Comparison of ENCODE assay signal across 8 cellular contexts in the genomic region with DNA sequence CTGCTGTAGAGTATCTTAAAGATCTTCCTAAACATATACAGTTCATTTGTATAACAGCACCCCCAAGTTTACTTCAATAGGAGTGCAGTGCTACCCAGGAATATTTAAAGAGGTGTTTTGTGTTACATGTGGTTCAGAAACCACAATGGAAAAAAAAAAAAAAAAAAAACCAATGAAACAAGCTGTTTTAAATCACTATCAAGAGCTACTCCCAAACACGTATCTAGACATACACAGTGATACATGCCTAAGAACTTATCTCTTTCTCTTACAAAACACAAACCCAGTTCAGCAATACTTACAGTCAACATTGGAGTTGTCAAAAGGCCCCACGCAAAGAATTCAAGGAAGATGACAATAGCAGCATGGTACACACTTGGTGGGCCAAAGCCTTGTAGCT. TPM values are rescaled to one million over a fixed set of nuclear protein-coding genes. Genes with fewer than 3 reads are reported as not detected.
DNase-seq lines count a peak whose midpoint lies in the region; ATAC-seq, FAIRE-seq and TF ChIP-seq lines count a peak whose summit lies in the region.
"Not testable (repeated sequence)": the region's sequence is repeated elsewhere in the genome, so short reads cannot be mapped to it uniquely, and the experiment has no call there.
"Had no signal": no experiment of that assay in that cellular context is flagged by ENCODE, and none has a peak within 500 bp of the region (broad histone marks: within the 10 kb centered on the region; RNA-seq: fewer than 3 reads in every experiment).

No MANE protein-coding gene starts in this region.

- H3K27ac Mint-ChIP-seq in WTC11, result peak overlapping the region; percentile 46; the same call in 1 of the 2 replicates
- not testable (repeated sequence) for H3K27ac Mint-ChIP-seq in activated CD8-positive, alpha-beta T cell treated with anti-CD3 and anti-CD28 coated beads, Interleukin-2, amount 10 ng/mL, durations not matched to agents 7 days and 5 days
- H3K27ac Mint-ChIP-seq in activated naive CD8-positive, alpha-beta T cell, result peak overlapping the region; percentile 72
- peak overlapping the region in 5 of 6 donors; percentile 3 to 87 (median 38) for H3K27ac Mint-ChIP-seq in immature natural killer cell
- H3K27ac Mint-ChIP-seq in progenitor cell of endocrine pancreas, result peak overlapping the region; percentile 12

- not testable (repeated sequence) for TF ChIP-seq CTCF in WTC11 (IDR thresholded peaks at IDR 0.05); progenitor cell of endocrine pancreas (IDR thresholded peaks at IDR 0.05; ENCODE audit: unreplicated experiment)

- H3K9me3 Mint-ChIP-seq in WTC11; activated CD8-positive, alpha-beta T cell treated with anti-CD3 and anti-CD28 coated beads, Interleukin-2, amount 10 ng/mL, durations not matched to agents 7 days and 5 days (ENCODE audit: insufficient read depth); activated naive CD8-positive, alpha-beta T cell (ENCODE audit: low read depth); immature natural killer cell; progenitor cell of endocrine pancreas (ENCODE audit: low read depth): not testable (repeated sequence)

- not testable (repeated sequence) for DNase-seq in GM12892 (ENCODE audit: insufficient read length); WTC11 (ENCODE audit: low spot score); activated CD8-positive, alpha-beta T cell treated with anti-CD3 and anti-CD28 coated beads, Interleukin-2, amount 10 ng/mL, durations not matched to agents 7 days and 5 days; immature natural killer cell; progenitor cell of endocrine pancreas (ENCODE audit: low spot score, unreplicated experiment)

- peak; percentile 17 for FAIRE-seq in GM12892 (lab: Jason Lieb, UNC)

- not testable (repeated sequence) for H3K36me3 Mint-ChIP-seq in WTC11; activated naive CD8-positive, alpha-beta T cell; immature natural killer cell; progenitor cell of endocrine pancreas (ENCODE audit: insufficient read depth)
- peaks cover 11% of the 10 kb centered on the region for H3K36me3 Mint-ChIP-seq in activated CD8-positive, alpha-beta T cell treated with anti-CD3 and anti-CD28 coated beads, Interleukin-2, amount 10 ng/mL, durations not matched to agents 7 days and 5 days (ENCODE audit: low read depth)

- POLR2A ChIA-PET in WTC11 (lab: Charles Lee); activated CD8-positive, alpha-beta T cell treated with anti-CD3 and anti-CD28 coated beads, Interleukin-2, amount 10 ng/mL, durations not matched to agents 7 days and 5 days (lab: Charles Lee): not testable (repeated sequence)

- CTCF ChIA-PET in WTC11 (lab: Charles Lee); activated CD8-positive, alpha-beta T cell treated with anti-CD3 and anti-CD28 coated beads, Interleukin-2, amount 10 ng/mL, durations not matched to agents 7 days and 5 days (lab: Charles Lee): not testable (repeated sequence)

- not testable (repeated sequence) for ATAC-seq in WTC11
- peak; percentile 36 for ATAC-seq in activated CD8-positive, alpha-beta T cell treated with anti-CD3 and anti-CD28 coated beads, Interleukin-2, amount 10 ng/mL, durations not matched to agents 7 days and 5 days

- H3K4me3 Mint-ChIP-seq in WTC11; activated CD8-positive, alpha-beta T cell treated with anti-CD3 and anti-CD28 coated beads, Interleukin-2, amount 10 ng/mL, durations not matched to agents 7 days and 5 days; activated naive CD8-positive, alpha-beta T cell; progenitor cell of endocrine pancreas (ENCODE audit: low read depth): not testable (repeated sequence)
- peak overlapping the region in 2 of 5 donors; percentile 4 to 23 for H3K4me3 Mint-ChIP-seq in immature natural killer cell

- H3K27me3 Mint-ChIP-seq in WTC11 (ENCODE audit: low read depth); activated CD8-positive, alpha-beta T cell treated with anti-CD3 and anti-CD28 coated beads, Interleukin-2, amount 10 ng/mL, durations not matched to agents 7 days and 5 days (ENCODE audit: low read depth); activated naive CD8-positive, alpha-beta T cell; immature natural killer cell (ENCODE audit: low read depth in 3 of 3); progenitor cell of endocrine pancreas: not testable (repeated sequence)

- TF ChIP-seq POLR2A in GM12892 (IDR thresholded peaks at IDR 0.05; ENCODE audit: low read depth, low read length), result not testable (repeated sequence)

- H3K4me1 Mint-ChIP-seq in WTC11; progenitor cell of endocrine pancreas (ENCODE audit: low read depth): not testable (repeated sequence)
- H3K4me1 Mint-ChIP-seq in activated CD8-positive, alpha-beta T cell treated with anti-CD3 and anti-CD28 coated beads, Interleukin-2, amount 10 ng/mL, durations not matched to agents 7 days and 5 days (ENCODE audit: low read depth), result peaks cover 16% of the 10 kb centered on the region
- H3K4me1 Mint-ChIP-seq in activated naive CD8-positive, alpha-beta T cell (ENCODE audit: low read depth), result peaks cover 34% of the 10 kb centered on the region
- peaks cover 32 to 40% of the 10 kb centered on the region in 2 donors for H3K4me1 Mint-ChIP-seq in immature natural killer cell

RNA-seq across cellular contexts. Expression of gene NUTM2G, which starts 43.9 kb away (rescaled TPM):
- polyA plus RNA-seq in GM12892 (2012; ENCODE audit: missing spikeins), result 0.64 TPM
- total RNA-seq in WTC11 (2021) (0.14 to 0.50 TPM (median 0.27 TPM) in 3 replicates), progenitor cell of endocrine pancreas (not detected in 2 replicates)
- total RNA-seq in activated CD8-positive, alpha-beta T cell treated with anti-CD3 and anti-CD28 coated beads, Interleukin-2, amount 10 ng/mL, durations not matched to agents 7 days and 5 days, result not detected
- under 1 TPM in 1 of 3 donors, not detected in 2; 0.10 TPM for polyA plus RNA-seq in immature natural killer cell
- total RNA-seq: A673, H4 had no signal
